8 cellular contexts compared by ENCODE assay signal in genomic region chr13:97567510-97568243, GRCh38.
DNase-seq lines count a peak whose midpoint lies in the region; ATAC-seq and TF ChIP-seq lines count a peak whose summit lies in the region.

No MANE protein-coding gene starts in this region.

- H3K4me3 ChIP-seq in GM12865 (ENCODE audit: low read depth, low read length) (no peak overlapping the region), fibroblast of mammary gland (ENCODE audit: control insufficient read depth, low read depth, low read length) (no peak overlapping the region), upper lobe of right lung (no peak overlapping the region)

- H3K4me1 ChIP-seq in upper lobe of right lung: peaks cover 7% of the 10 kb centered on the region

- H3K27ac ChIP-seq in upper lobe of right lung: no peak overlapping the region

- TF ChIP-seq CTCF in GM12865 (IDR thresholded peaks at IDR 0.05; ENCODE audit: insufficient read depth, low read depth, low read length, missing control alignments) (no peak), fibroblast of mammary gland (conservative IDR thresholded peaks at IDR 0.05; ENCODE audit: control insufficient read depth, insufficient read depth, low read depth, low read length) (no peak), upper lobe of right lung (IDR thresholded peaks at IDR 0.05) (no peak)

- intact Hi-C loops in upper lobe of right lung (cut with DNase I): no loop called here

- DNase-seq in GM12865 (ENCODE audit: low read depth): peak; percentile 68
- DNase-seq in fibroblast of mammary gland (ENCODE audit: low read depth): peak; percentile 58
- peak; percentile 77 for DNase-seq in upper lobe of right lung
- DNase-seq in retina: no peak
- DNase-seq in UCSD-AML1 (lab: John Stamatoyannopoulos, UW; ENCODE audit: unreplicated experiment): no peak
- no peak for DNase-seq in NCI-H2081 treated with DMSO at 0.1 percent for 48 hours (lab: John Stamatoyannopoulos, UW)

- ATAC-seq in GM21576 (IDR thresholded peaks at IDR 0.05; ENCODE audit: unreplicated experiment): peak; percentile 99
- ATAC-seq in HG03565 (IDR thresholded peaks at IDR 0.05; ENCODE audit: unreplicated experiment): peak; percentile 100
- ATAC-seq in upper lobe of right lung: peak; percentile 97

- no peaks in the 10 kb centered on the region for H3K9me3 ChIP-seq in upper lobe of right lung

- H3K27me3 ChIP-seq in upper lobe of right lung: no peaks in the 10 kb centered on the region

- no peaks in the 10 kb centered on the region for H3K36me3 ChIP-seq in upper lobe of right lung

Comparison
In these comparisons a context has a peak if more than half of its experiments do, and no peak if none do; other contexts are left out.
1. DNase-seq: peak in GM12865 (single experiment), fibroblast of mammary gland (single experiment) and upper lobe of right lung (single experiment); none in retina (single experiment), UCSD-AML1 (single experiment) and NCI-H2081 treated with DMSO at 0.1 percent for 48 hours (single experiment).
2. Peak in every context shown above with its lines, with median percentiles within 50 percentile points of each other: ATAC-seq.